Comparison of ENCODE assay signal across 18 cellular contexts in genomic region chr2:207284556-207285450, GRCh38.
DNase-seq lines count a peak whose midpoint lies in the region; ATAC-seq and TF ChIP-seq lines count a peak whose summit lies in the region.
"Had no signal": no experiment of that assay in that cellular context is flagged by ENCODE, and none has a peak within 500 bp of the region (broad histone marks: within the 10 kb centered on the region; RNA-seq: fewer than 3 reads in every experiment).

No MANE protein-coding gene starts in this region.

- peaks cover 24% of the 10 kb centered on the region for H3K4me1 ChIP-seq in mammary epithelial cell (ENCODE audit: insufficient read depth, low read length)
- H3K4me1 ChIP-seq: thyroid gland had no signal

- H3K4me3 ChIP-seq in mammary epithelial cell (replicated peaks in 1 of 3; ENCODE audit: insufficient read depth in 1 of 3, low read depth in 2 of 3, low read length in 3 of 3), result no peak overlapping the region
- H3K4me3 ChIP-seq: coronary artery, thyroid gland had no signal

- H4K20me1 ChIP-seq in mammary epithelial cell (ENCODE audit: insufficient read depth, low read length), result no peaks in the 10 kb centered on the region

- H3K4me1 Mint-ChIP-seq in MCF 10A (ENCODE audit: insufficient read depth, unreplicated experiment) (peaks cover 10% of the 10 kb centered on the region), brain (peaks cover 58% of the 10 kb centered on the region)
- H3K4me1 Mint-ChIP-seq in stimulated activated effector memory CD8-positive, alpha-beta T cell treated with anti-CD3 and anti-CD28 coated beads, Interleukin-12 subunit alpha, Interleukin-12 subunit beta, amount 100 ng/mL, for 72 hours, result peaks cover 48% of the 10 kb centered on the region

- no peaks in the 10 kb centered on the region for H3K9me3 ChIP-seq in mammary epithelial cell (replicated peaks; ENCODE audit: insufficient read depth, low read length)
- H3K9me3 ChIP-seq: thyroid gland had no signal

- H3K27me3 Mint-ChIP-seq in MCF 10A (ENCODE audit: insufficient read depth, unreplicated experiment), result no peaks in the 10 kb centered on the region
- peaks cover 3% of the 10 kb centered on the region for H3K27me3 Mint-ChIP-seq in brain
- H3K27me3 Mint-ChIP-seq: activated CD4-positive, alpha-beta memory T cell treated with anti-CD3 and anti-CD28 coated beads for 36 hours; activated naive CD8-positive, alpha-beta T cell had no signal

- in situ Hi-C loops in mammary epithelial cell (cut with MboI; ENCODE audit: low sequenced_read_pairs in 2 of 2), result no loop called here

- POLR2A ChIA-PET in MCF 10A (lab: Yijun Ruan, JAX), result interaction anchor here (0.7 kb wide), 1 partner anchor 369 kb away, joined by 3 read pairs; no protein-coding TSS in a partner anchor

- no peak overlapping the region for H3K9ac ChIP-seq in mammary epithelial cell (ENCODE audit: insufficient read depth, low read length)

- H3K9me3 Mint-ChIP-seq in MCF 10A (ENCODE audit: unreplicated experiment) (no peaks in the 10 kb centered on the region), brain (no peaks in the 10 kb centered on the region)
- H3K9me3 Mint-ChIP-seq in stimulated activated effector memory CD8-positive, alpha-beta T cell treated with anti-CD3 and anti-CD28 coated beads, Interleukin-12 subunit alpha, Interleukin-12 subunit beta, amount 100 ng/mL, for 72 hours, result no peaks in the 10 kb centered on the region
- H3K9me3 Mint-ChIP-seq: activated CD4-positive, alpha-beta memory T cell treated with anti-CD3 and anti-CD28 coated beads for 36 hours; CD4-positive, alpha-beta memory T cell had no signal

- H3K27ac ChIP-seq in mammary epithelial cell (ENCODE audit: insufficient read depth, low read depth, low read length), result no peak overlapping the region
- H3K27ac ChIP-seq: coronary artery, HL-60, thyroid gland had no signal

- H3K27ac Mint-ChIP-seq in MCF 10A (ENCODE audit: low read depth, unreplicated experiment) (no peak overlapping the region), brain (peak overlapping the region in 3 of 5 experiments; percentile 64 to 70 (median 64))
- peak overlapping the region; percentile 60 for H3K27ac Mint-ChIP-seq in stimulated activated effector memory CD8-positive, alpha-beta T cell treated with anti-CD3 and anti-CD28 coated beads, Interleukin-12 subunit alpha, Interleukin-12 subunit beta, amount 100 ng/mL, for 72 hours
- H3K27ac Mint-ChIP-seq: activated CD4-positive, alpha-beta memory T cell treated with anti-CD3 and anti-CD28 coated beads for 36 hours; activated naive CD8-positive, alpha-beta T cell had no signal

- peak overlapping the region; percentile 7 for H2AFZ ChIP-seq in mammary epithelial cell (ENCODE audit: low read depth, low read length)

- no peak for TF ChIP-seq CTCF in mammary epithelial cell (conservative IDR thresholded peaks at IDR 0.05 in 1 of 2, IDR thresholded peaks at IDR 0.05 in 1 of 2; ENCODE audit: extremely low read depth in 1 of 2, insufficient read depth in 1 of 2, low read depth in 1 of 2, low read length in 2 of 2)
- no peak for TF ChIP-seq CTCF in MCF 10A (IDR thresholded peaks at IDR 0.05; ENCODE audit: unreplicated experiment)
- no peak for TF ChIP-seq CTCF in brain (conservative IDR thresholded peaks at IDR 0.05)
- TF ChIP-seq CTCF in omental fat pad (IDR thresholded peaks at IDR 0.05), result no peak

- H3K36me3 Mint-ChIP-seq in MCF 10A (ENCODE audit: insufficient read depth, unreplicated experiment) (no peaks in the 10 kb centered on the region), brain (no peaks in the 10 kb centered on the region)
- peaks cover under 1% of the 10 kb centered on the region for H3K36me3 Mint-ChIP-seq in stimulated activated effector memory CD8-positive, alpha-beta T cell treated with anti-CD3 and anti-CD28 coated beads, Interleukin-12 subunit alpha, Interleukin-12 subunit beta, amount 100 ng/mL, for 72 hours
- H3K36me3 Mint-ChIP-seq: activated CD4-positive, alpha-beta memory T cell treated with anti-CD3 and anti-CD28 coated beads for 36 hours; activated naive CD8-positive, alpha-beta T cell; CD4-positive, alpha-beta memory T cell had no signal

- WGBS in mammary epithelial cell (ENCODE audit: low coverage, missing lambda C conversion rate), result 97% methylated on average over 4 of the region's 4 CpGs

- intact Hi-C loops in mammary epithelial cell (cut with micrococcal nuclease) (no loop called here), MCF 10A (cut with micrococcal nuclease) (no loop called here)

- BruUV-seq in mammary epithelial cell (replicated peaks; lab: Mats Ljungman, UMichigan) (no TSS peak), MCF 10A (replicated peaks; lab: Mats Ljungman, UMichigan) (no TSS peak)

- dilution Hi-C loops in mammary epithelial cell (cut with HindIII; ENCODE audit: low sequenced_read_pairs), result no loop called here

- H3K27me3 ChIP-seq in mammary epithelial cell (ENCODE audit: insufficient read depth, low read length), result no peaks in the 10 kb centered on the region
- H3K27me3 ChIP-seq: thyroid gland had no signal

- H3K36me3 ChIP-seq in mammary epithelial cell (ENCODE audit: insufficient read depth, low read length), result no peaks in the 10 kb centered on the region
- H3K36me3 ChIP-seq: thyroid gland had no signal

- H3K79me2 ChIP-seq in mammary epithelial cell (ENCODE audit: insufficient read depth, low read length), result no peaks in the 10 kb centered on the region

- no peak for DNase-seq in mammary epithelial cell
- DNase-seq in MCF 10A (ENCODE audit: unreplicated experiment), result no peak
- DNase-seq in NCI-H2081 (lab: John Stamatoyannopoulos, UW), result peak; percentile 37 to 62
- DNase-seq in stimulated activated effector memory CD8-positive, alpha-beta T cell treated with anti-CD3 and anti-CD28 coated beads, Interleukin-12 subunit alpha, Interleukin-12 subunit beta, amount 100 ng/mL, for 72 hours (ENCODE audit: low spot score in 2 of 2), result no peak
- no peak for DNase-seq in omental fat pad (ENCODE audit: low spot score)
- DNase-seq in NCI-H526 (lab: John Stamatoyannopoulos, UW), result no peak
- no peak for DNase-seq in NCI-H1092 (lab: John Stamatoyannopoulos, UW)
- DNase-seq: ACHN; activated CD4-positive, alpha-beta memory T cell treated with anti-CD3 and anti-CD28 coated beads for 36 hours; activated T-cell treated with anti-CD3 and anti-CD28 coated beads, Interleukin-2, amount 50 U/mL, for 1 hour; MV-4-11; NCI-H2107; thyroid gland had no signal

- H3K4me3 Mint-ChIP-seq in MCF 10A (ENCODE audit: unreplicated experiment) (no peak overlapping the region), brain (no peak overlapping the region)
- no peak overlapping the region for H3K4me3 Mint-ChIP-seq in stimulated activated effector memory CD8-positive, alpha-beta T cell treated with anti-CD3 and anti-CD28 coated beads, Interleukin-12 subunit alpha, Interleukin-12 subunit beta, amount 100 ng/mL, for 72 hours
- H3K4me3 Mint-ChIP-seq: activated CD4-positive, alpha-beta memory T cell treated with anti-CD3 and anti-CD28 coated beads for 36 hours; activated naive CD8-positive, alpha-beta T cell had no signal

- CTCF ChIA-PET in mammary epithelial cell (lab: Charles Lee; ENCODE audit: low non-redundant PET), result no interaction called here
- CTCF ChIA-PET in MCF 10A (lab: Yijun Ruan, JAX), result interaction anchor here (0.6 to 2.4 kb wide), 2 partner anchors 9 to 332 kb away, joined by 3 to 9 read pairs; no protein-coding TSS in a partner anchor

- no peak for ATAC-seq in stimulated activated effector memory CD8-positive, alpha-beta T cell treated with anti-CD3 and anti-CD28 coated beads, Interleukin-12 subunit alpha, Interleukin-12 subunit beta, amount 100 ng/mL, for 72 hours
- no peak for ATAC-seq in omental fat pad (ENCODE audit: low FRiP score)

- H3K4me2 ChIP-seq in mammary epithelial cell (ENCODE audit: insufficient read depth, low read depth, low read length), result no peak overlapping the region

Comparison
In these comparisons a context has a peak if more than half of its experiments do, and no peak if none do; other contexts are left out.
1. DNase-seq: peak in NCI-H2081 (2 of 2); none in mammary epithelial cell (single experiment), MCF 10A (single experiment), stimulated activated effector memory CD8-positive, alpha-beta T cell treated with anti-CD3 and anti-CD28 coated beads, Interleukin-12 subunit alpha, Interleukin-12 subunit beta, amount 100 ng/mL, for 72 hours (0 of 2), omental fat pad (single experiment), NCI-H526 (0 of 2) and NCI-H1092 (single experiment).